In the genomic region with DNA sequence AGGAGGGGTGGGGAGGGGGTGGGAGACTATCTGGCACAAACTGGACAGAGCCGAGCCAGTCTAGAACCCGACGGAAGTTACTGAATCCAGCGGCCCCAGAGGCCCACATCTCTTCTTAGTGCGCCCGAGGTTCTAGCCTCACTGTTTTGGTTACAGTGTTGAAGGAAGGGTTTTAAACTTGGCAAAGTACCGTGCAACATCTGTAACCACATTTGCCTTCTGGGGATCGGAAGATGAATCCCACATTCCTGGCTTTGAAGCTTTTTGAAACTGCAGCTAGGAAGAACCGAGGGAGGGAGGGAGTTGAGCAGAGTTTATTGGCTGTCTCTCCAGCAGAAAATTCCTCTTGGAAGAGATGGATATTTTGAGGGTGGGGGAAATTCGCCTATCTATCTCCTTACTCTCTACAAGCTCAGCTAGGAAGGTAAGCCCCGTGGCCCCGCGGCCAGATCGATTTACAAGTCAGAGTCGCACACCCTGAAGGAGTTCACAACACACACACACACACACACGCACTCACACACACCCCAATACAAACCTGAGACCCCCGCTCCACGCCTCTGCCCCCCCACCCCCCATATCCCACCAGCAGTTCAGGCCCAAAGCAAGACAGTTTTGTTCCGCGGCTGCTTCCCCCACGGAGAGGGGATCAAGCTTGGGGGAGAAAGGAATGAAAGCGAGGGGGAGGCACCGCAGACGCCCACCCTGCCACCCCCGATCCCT, we compare ENCODE assay signal across 8 cellular contexts. TPM values are rescaled to one million over a fixed set of nuclear protein-coding genes. Genes with fewer than 3 reads are reported as not detected.
A peak's percentile ranks its signal among the peaks of the same experiment; 100 is the strongest.
DNase-seq lines count a peak whose midpoint lies in the region; ATAC-seq and TF ChIP-seq lines count a peak whose summit lies in the region.

No MANE protein-coding gene starts in this region.

- peak; percentile 8 for ATAC-seq in CD4-positive, alpha-beta T cell (ENCODE audit: poor library complexity)
- no peak for ATAC-seq in activated B cell treated with CpG ODN at 0.5 μM for 24 hours (ENCODE audit: low read depth)
- no peak for ATAC-seq in GM21576 (IDR thresholded peaks at IDR 0.05; ENCODE audit: unreplicated experiment)
- no peak for ATAC-seq in HG03378 (IDR thresholded peaks at IDR 0.05; ENCODE audit: unreplicated experiment)

- intact Hi-C loops in CD4-positive, alpha-beta T cell (cut with DNase I, micrococcal nuclease): loop anchor here in 1 of 2 experiments (5.0 to 10.0 kb wide), 3 partner anchors 248 to 550 kb away; partner anchors contain the start of genes ACVR1C and ERMN
- intact Hi-C loops in activated B cell treated with CpG ODN at 0.5 μM for 24 hours (cut with micrococcal nuclease): loop anchor here (5.0 to 10.0 kb wide), 7 partner anchors 248 to 1840 kb away; partner anchors contain the start of genes ACVR1C, MARCHF7 and NR4A2

- no peaks in the 10 kb centered on the region for H3K27me3 ChIP-seq in CD4-positive, alpha-beta T cell (ENCODE audit: control insufficient read depth, insufficient read depth, low read length)
- no peaks in the 10 kb centered on the region for H3K27me3 ChIP-seq in mucosa of stomach (ENCODE audit: control insufficient read depth, insufficient read depth, low read length)

- H3K36me3 ChIP-seq in mucosa of stomach (ENCODE audit: control insufficient read depth, insufficient read depth, low read length): no peaks in the 10 kb centered on the region

- peaks cover 72% of the 10 kb centered on the region for H3K4me1 Mint-ChIP-seq in CD4-positive, alpha-beta T cell (ENCODE audit: low read depth)
- H3K4me1 Mint-ChIP-seq in activated B cell treated with CpG ODN at 0.5 μM for 24 hours: peaks cover 21% of the 10 kb centered on the region

- peak overlapping the region; percentile 85 for H3K27ac Mint-ChIP-seq in CD4-positive, alpha-beta T cell
- peak overlapping the region; percentile 76 for H3K27ac Mint-ChIP-seq in activated B cell treated with CpG ODN at 0.5 μM for 24 hours

- H3K27ac ChIP-seq in CD4-positive, alpha-beta T cell (ENCODE audit: low read depth, low read length): peak overlapping the region; percentile 2
- H3K27ac ChIP-seq in epithelial cell of prostate: peak overlapping the region; percentile 90

- no peaks in the 10 kb centered on the region for H3K9me3 ChIP-seq in CD4-positive, alpha-beta T cell (ENCODE audit: control insufficient read depth, low read length)
- no peaks in the 10 kb centered on the region for H3K9me3 ChIP-seq in mucosa of stomach (ENCODE audit: control insufficient read depth, low read length)

- no peaks in the 10 kb centered on the region for H3K27me3 Mint-ChIP-seq in CD4-positive, alpha-beta T cell
- H3K27me3 Mint-ChIP-seq in activated B cell treated with CpG ODN at 0.5 μM for 24 hours: no peaks in the 10 kb centered on the region

- H3K4me3 Mint-ChIP-seq in CD4-positive, alpha-beta T cell: peak overlapping the region; percentile 99
- H3K4me3 Mint-ChIP-seq in activated B cell treated with CpG ODN at 0.5 μM for 24 hours: peak overlapping the region; percentile 88

- no peaks in the 10 kb centered on the region for H3K9me3 Mint-ChIP-seq in CD4-positive, alpha-beta T cell
- H3K9me3 Mint-ChIP-seq in activated B cell treated with CpG ODN at 0.5 μM for 24 hours: no peaks in the 10 kb centered on the region

- H3K4me3 ChIP-seq in mucosa of stomach (ENCODE audit: low read length): peak overlapping the region; percentile 56

- CTCF ChIA-PET in CD4-positive, alpha-beta T cell (lab: Charles Lee): interaction anchor here (1.2 to 2.1 kb wide), 2 partner anchors 16 to 26 kb away, joined by 3 to 16 read pairs; no protein-coding TSS in a partner anchor
- CTCF ChIA-PET in activated B cell treated with CpG ODN at 0.5 μM for 24 hours (lab: Charles Lee): no interaction called here

- H3K4me1 ChIP-seq in mucosa of stomach (ENCODE audit: control insufficient read depth, insufficient read depth, low read length): peaks cover 36% of the 10 kb centered on the region

- no peak for TF ChIP-seq CTCF in CD4-positive, alpha-beta T cell (IDR thresholded peaks at IDR 0.05)
- no peak for TF ChIP-seq CTCF in activated B cell treated with CpG ODN at 0.5 μM for 24 hours (IDR thresholded peaks at IDR 0.05)

- H3K9ac ChIP-seq in mucosa of stomach (ENCODE audit: low read length): peak overlapping the region; percentile 76

- POLR2A ChIA-PET in CD4-positive, alpha-beta T cell (lab: Charles Lee): interaction anchor here (1.4 to 3.5 kb wide), 6 partner anchors 12 to 248 kb away, joined by 3 to 83 read pairs (median 8); no protein-coding TSS in a partner anchor
- POLR2A ChIA-PET in activated B cell treated with CpG ODN at 0.5 μM for 24 hours (lab: Charles Lee): interaction anchor here (1.2 to 2.1 kb wide), 4 partner anchors 10 to 432 kb away, joined by 3 to 31 read pairs (median 4); partner anchors contain the start of gene CYTIP

- peaks cover 9% of the 10 kb centered on the region for H3K36me3 Mint-ChIP-seq in CD4-positive, alpha-beta T cell (ENCODE audit: low read depth)
- peaks cover 4% of the 10 kb centered on the region for H3K36me3 Mint-ChIP-seq in activated B cell treated with CpG ODN at 0.5 μM for 24 hours (ENCODE audit: low read depth)

- peak in 5 of 10 experiments; percentile 17 to 23 (median 19) for DNase-seq in CD4-positive, alpha-beta T cell
- DNase-seq in HuH-7 (ENCODE audit: low spot score): peak; percentile 16
- peak; percentile 15 for DNase-seq in activated B cell treated with CpG ODN at 0.5 μM for 24 hours
- no peak for DNase-seq in epithelial cell of prostate (ENCODE audit: low read depth, low spot score)
- DNase-seq in ureter (ENCODE audit: low spot score): peak; percentile 46

RNA-seq across cellular contexts. Expression of gene ACVR1, which starts 1.0 kb away (rescaled TPM):
- 10 to 100 TPM; 14.3 to 16.7 TPM for total RNA-seq in CD4-positive, alpha-beta T cell
- total RNA-seq in activated B cell treated with CpG ODN at 0.5 μM for 24 hours (4.4 and 4.6 TPM in 2 replicates), ureter (31.7 TPM)
